13 cellular contexts compared by ENCODE assay signal in genomic region chr5:37834542-37835399, GRCh38. TPM values are rescaled to one million over a fixed set of nuclear protein-coding genes. Genes with fewer than 3 reads are reported as not detected.
DNase-seq lines count a peak whose midpoint lies in the region; ATAC-seq and TF ChIP-seq lines count a peak whose summit lies in the region.
"Had no signal": no experiment of that assay in that cellular context is flagged by ENCODE, and none has a peak within 500 bp of the region (broad histone marks: within the 10 kb centered on the region; RNA-seq: fewer than 3 reads in every experiment).

No MANE protein-coding gene starts in this region.

- peak overlapping the region; percentile 92 for H3K27ac ChIP-seq in psoas muscle
- H3K27ac ChIP-seq: SJSA1, testis had no signal

- no peak for TF ChIP-seq CTCF in psoas muscle (IDR thresholded peaks at IDR 0.05)

- no peaks in the 10 kb centered on the region for H3K9me3 ChIP-seq in ES-I3 (ENCODE audit: control insufficient read depth, insufficient read depth, low read length)
- no peaks in the 10 kb centered on the region for H3K9me3 ChIP-seq in psoas muscle
- H3K9me3 ChIP-seq: testis had no signal

- H3K4me1 ChIP-seq in ES-I3 (ENCODE audit: insufficient read depth, low read length) (peaks cover 10% of the 10 kb centered on the region; the same call in 1 of the 2 replicates), psoas muscle (peaks cover 20% of the 10 kb centered on the region)
- H3K4me1 ChIP-seq: Caco-2 had no signal

- H3K36me3 ChIP-seq in ES-I3 (ENCODE audit: insufficient read depth, low read length) (no peaks in the 10 kb centered on the region), psoas muscle (ENCODE audit: insufficient read depth in 1 of 2, low read depth in 1 of 2) (peaks cover 0 to 97% of the 10 kb centered on the region in 2 donors)

- H3K9ac ChIP-seq in ES-I3 (ENCODE audit: low read depth, low read length): peak overlapping the region; percentile 37; the same call in 1 of the 2 replicates

- intact Hi-C loops in head of caudate nucleus (cut with DNase I): loop anchor here (5.0 kb wide), 2 partner anchors 107 to 358 kb away; no protein-coding TSS in a partner anchor
- intact Hi-C loops in psoas muscle (cut with DNase I): no loop called here
- intact Hi-C loops in posterior vena cava (cut with DNase I): loop anchor here (5.0 kb wide), 1 partner anchor 358 kb away; no protein-coding TSS in a partner anchor

- ATAC-seq in SK-N-SH treated with all-trans-retinoic acid at 6 μM for 48 hours (peak; percentile 4), psoas muscle (peak in 1 of 4 donors; percentile 6)

- WGBS in psoas muscle, 3 donors: 34 to 37% (median 35%) methylated on average over 40 to 65 of the region's 65 CpGs

- DNase-seq in head of caudate nucleus: peak in 30 of 42 donors; percentile 17 to 81 (median 50)
- peak in 1 of 2 donors; percentile 56 for DNase-seq in psoas muscle
- no peak for DNase-seq in posterior vena cava (ENCODE audit: low spot score)
- DNase-seq in DMS 273 treated with DMSO at 0.1 percent for 48 hours (lab: John Stamatoyannopoulos, UW): no peak
- no peak for DNase-seq in AG20443 (ENCODE audit: low spot score)
- no peak for DNase-seq in NCI-H446 treated with DMSO at 0.1 percent for 48 hours (lab: John Stamatoyannopoulos, UW)
- DNase-seq: activated CD4-positive, alpha-beta memory T cell treated with anti-CD3 and anti-CD28 coated beads, Interleukin-2, amount 10 ng/mL, durations not matched to agents 7 days and 5 days; Caco-2; NCI-H2029 treated with DMSO at 0.1 percent for 48 hours; testis had no signal

- H3K4me3 ChIP-seq in psoas muscle: peak overlapping the region; percentile 73
- H3K4me3 ChIP-seq: SJSA1 had no signal

- peaks cover 0 to 14% (median 4%) of the 10 kb centered on the region in 3 donors for H3K27me3 ChIP-seq in psoas muscle (ENCODE audit: insufficient read depth in 3 of 3, low read length in 2 of 3)
- H3K27me3 ChIP-seq: SJSA1, testis had no signal

TF ChIP-seq in SK-N-SH treated with all-trans-retinoic acid at 6 μM for 48 hours, 23 proteins besides CTCF, POLR2A, EP300 and RAD21:
- TF ChIP-seq RARB (CRISPR knock-in tag; IDR thresholded peaks at IDR 0.05): no peak
- TF ChIP-seq ZNF70 (CRISPR knock-in tag; IDR thresholded peaks at IDR 0.05): no peak
- TF ChIP-seq CSDC2 (CRISPR knock-in tag; IDR thresholded peaks at IDR 0.05): no peak
- TF ChIP-seq ZNF565 (CRISPR knock-in tag; conservative IDR thresholded peaks at IDR 0.05; ENCODE audit: low read depth): no peak
- no peak for TF ChIP-seq GLIS3 (CRISPR knock-in tag; IDR thresholded peaks at IDR 0.05)

RNA-seq across cellular contexts. Expression of gene GDNF, which starts 5.1 kb away (rescaled TPM):
- 100 to 1,000 TPM in 1 of 4 donors, 10 to 100 TPM in 3; 14.5 to 155 (median 52.9) TPM for total RNA-seq in psoas muscle
- 1 to 10 TPM in 2 of 3 donors, under 1 TPM in 1; 0.43 to 7.0 (median 1.9) TPM for polyA plus RNA-seq in psoas muscle
- under 1 TPM; 0.28 to 0.62 TPM for total RNA-seq in posterior vena cava
- total RNA-seq: activated CD4-positive, alpha-beta memory T cell treated with anti-CD3 and anti-CD28 coated beads, Interleukin-2, amount 10 ng/mL, durations not matched to agents 7 days and 5 days; Caco-2 had no signal

Comparison
In these comparisons a context has a peak if more than half of its experiments do, and no peak if none do; other contexts are left out.
1. DNase-seq: peak in head of caudate nucleus (30 of 42); none in posterior vena cava (single experiment), DMS 273 treated with DMSO at 0.1 percent for 48 hours (single experiment), AG20443 (single experiment) and NCI-H446 treated with DMSO at 0.1 percent for 48 hours (single experiment).
2. RNA of gene GDNF, which starts 5.1 kb away (total RNA-seq): 14.5 to 155 TPM in psoas muscle; 0.28 to 0.62 TPM in posterior vena cava; every median in the first group is over 4 times any median in the second.
3. intact Hi-C loops: an anchor here in head of caudate nucleus (5.0 kb wide) and posterior vena cava (5.0 kb wide); none called in psoas muscle.